Comparison of ENCODE assay signal across 20 cellular contexts in genomic region chr9:68502279-68502678, GRCh38. TPM values are rescaled to one million over a fixed set of nuclear protein-coding genes. Genes with fewer than 3 reads are reported as not detected.
DNase-seq lines count a peak whose midpoint lies in the region; ATAC-seq and TF ChIP-seq lines count a peak whose summit lies in the region.
"Had no signal": no experiment of that assay in that cellular context is flagged by ENCODE, and none has a peak within 500 bp of the region (broad histone marks: within the 10 kb centered on the region; RNA-seq: fewer than 3 reads in every experiment).

No MANE protein-coding gene starts in this region.

- no peak overlapping the region for H3K14ac ChIP-seq in trophoblast cell (ENCODE audit: low read length)

- H3K9me3 ChIP-seq in gastroesophageal sphincter (no peaks in the 10 kb centered on the region), trophoblast cell (ENCODE audit: insufficient read depth, low read depth, low read length) (no peaks in the 10 kb centered on the region), thoracic aorta (no peaks in the 10 kb centered on the region)
- H3K9me3 ChIP-seq: Peyer's patch had no signal

- peaks cover 1% of the 10 kb centered on the region for H3K79me2 ChIP-seq in trophoblast cell (ENCODE audit: control insufficient read depth, insufficient read depth, low read length, poor library complexity)

- H2BK120ac ChIP-seq in trophoblast cell (ENCODE audit: insufficient read depth, low read length, poor library complexity), result no peak overlapping the region

- H3K4me3 ChIP-seq in coronary artery (no peak overlapping the region), gastroesophageal sphincter (no peak overlapping the region), trophoblast cell (ENCODE audit: low read depth, low read length) (no peak overlapping the region), thoracic aorta (no peak overlapping the region)
- H3K4me3 ChIP-seq: BLaER1 treated with 17β-estradiol and CSF1 and Interleukin-3, amounts not matched to agents 10 nM and 100 nM; K562; Peyer's patch had no signal

- no peak overlapping the region for H2AFZ ChIP-seq in trophoblast cell (ENCODE audit: insufficient read depth, low read length, poor library complexity)

- H3K36me3 ChIP-seq in gastroesophageal sphincter (peaks cover 0 to 76% of the 10 kb centered on the region in 2 donors), trophoblast cell (ENCODE audit: control insufficient read depth in 1 of 2, insufficient read depth in 2 of 2, low read length in 2 of 2) (no peaks in the 10 kb centered on the region), thoracic aorta (no peaks in the 10 kb centered on the region)
- H3K36me3 ChIP-seq: BLaER1 treated with 17β-estradiol and CSF1 and Interleukin-3, amounts not matched to agents 10 nM and 100 nM had no signal

- H3K4me2 ChIP-seq in trophoblast cell (ENCODE audit: low read length), result no peak overlapping the region
- H3K4me2 ChIP-seq: BLaER1 treated with 17β-estradiol and CSF1 and Interleukin-3, amounts not matched to agents 10 nM and 100 nM had no signal

- no peak for ATAC-seq in gastroesophageal sphincter
- no peak for ATAC-seq in thoracic aorta (ENCODE audit: insufficient number of reproducible peaks, low FRiP score, low read depth)
- ATAC-seq: HCT116, K562 had no signal

- TF ChIP-seq CTCF in coronary artery (IDR thresholded peaks at IDR 0.05) (no peak), gastroesophageal sphincter (IDR thresholded peaks at IDR 0.05) (no peak), thoracic aorta (IDR thresholded peaks at IDR 0.05) (no peak)

- DNase-seq in coronary artery (ENCODE audit: low spot score) (no peak), trophoblast cell (no peak), thoracic aorta (ENCODE audit: low spot score) (no peak), activated T-cell treated with anti-CD3 and anti-CD28 coated beads for 4 hours (no peak), ureter (ENCODE audit: low spot score) (no peak), iPS-NIHi7 (ENCODE audit: extremely low spot score) (no peak)
- no peak for DNase-seq in activated naive CD4-positive, alpha-beta T cell treated with Interleukin-2 at 50 U/mL for 16 hours
- DNase-seq: CD8-positive, alpha-beta memory T cell; DMS53; GOT3; NCI-H1092 treated with DMSO at 0.1 percent for 48 hours; NCI-H146; NCI-H2029 treated with DMSO at 0.1 percent for 48 hours; NCI-H2171 treated with DMSO at 0.1 percent for 48 hours; NCI-H446; Peyer's patch had no signal

- peak overlapping the region; percentile 5 for H4K91ac ChIP-seq in trophoblast cell (ENCODE audit: low read depth, low read length)

- H3K27ac ChIP-seq in coronary artery (peak overlapping the region; percentile 91 to 93), gastroesophageal sphincter (peak overlapping the region; percentile 80 to 92 (median 86)), trophoblast cell (ENCODE audit: low read depth, low read length) (no peak overlapping the region), thoracic aorta (peak overlapping the region; percentile 94 to 95)
- H3K27ac ChIP-seq: BLaER1 treated with 17β-estradiol and CSF1 and Interleukin-3, amounts not matched to agents 10 nM and 100 nM had no signal

- no peak overlapping the region for H2BK12ac ChIP-seq in trophoblast cell (ENCODE audit: low read length)

- H3K23ac ChIP-seq in trophoblast cell (ENCODE audit: low read length), result no peak overlapping the region

- 60 to 81% methylated on average over 4 of the region's 4 CpGs for WGBS in gastroesophageal sphincter (ENCODE audit: low coverage in 1 of 2), 2 donors
- WGBS in trophoblast cell (ENCODE audit: extremely low coverage, insufficient coverage, insufficient read length), result no CpG with 5 or more reads among the region's 4 CpGs

- H3K9ac ChIP-seq in trophoblast cell (ENCODE audit: low read length), result no peak overlapping the region
- H3K9ac ChIP-seq: BLaER1 treated with 17β-estradiol and CSF1 and Interleukin-3, amounts not matched to agents 10 nM and 100 nM had no signal

- no peak overlapping the region for H2AK5ac ChIP-seq in trophoblast cell (ENCODE audit: low read length)

- H3K27me3 ChIP-seq in gastroesophageal sphincter (no peaks in the 10 kb centered on the region), trophoblast cell (ENCODE audit: insufficient read depth, low read length) (no peaks in the 10 kb centered on the region), thoracic aorta (replicated peaks; ENCODE audit: insufficient read depth) (no peaks in the 10 kb centered on the region)
- H3K27me3 ChIP-seq: BLaER1 treated with 17β-estradiol and CSF1 and Interleukin-3, amounts not matched to agents 10 nM and 100 nM; Peyer's patch had no signal

- no peak for TF ChIP-seq POLR2A in gastroesophageal sphincter (IDR thresholded peaks at IDR 0.05)

- no peak overlapping the region for H3K4ac ChIP-seq in trophoblast cell (ENCODE audit: low read depth, low read length)

- H3K18ac ChIP-seq in trophoblast cell (ENCODE audit: low read length), result no peak overlapping the region

- no peak overlapping the region for H4K8ac ChIP-seq in trophoblast cell (ENCODE audit: low read depth, low read length)

- TF ChIP-seq EP300 in gastroesophageal sphincter (IDR thresholded peaks at IDR 0.05), result no peak

- peaks cover 5% of the 10 kb centered on the region for H3K79me1 ChIP-seq in trophoblast cell (ENCODE audit: low read length)

- no peak overlapping the region for H2BK5ac ChIP-seq in trophoblast cell (ENCODE audit: low read depth, low read length, poor library complexity)

- H4K12ac ChIP-seq in trophoblast cell (ENCODE audit: low read depth, low read length), result no peak overlapping the region

- H3K4me1 ChIP-seq in gastroesophageal sphincter (peaks cover 11 to 86% (median 27%) of the 10 kb centered on the region in 3 donors), trophoblast cell (ENCODE audit: control insufficient read depth in 1 of 2, insufficient read depth in 2 of 2, low read length in 2 of 2) (peaks cover 5 to 9% of the 10 kb centered on the region in 2 experiments), thoracic aorta (ENCODE audit: control insufficient read depth in 1 of 2, low read depth in 2 of 2) (peaks cover 32 to 57% of the 10 kb centered on the region in 2 donors)

RNA-seq across cellular contexts. Expression of gene TMEM252, which starts 38.4 kb away (rescaled TPM):
- total RNA-seq in gastroesophageal sphincter (under 1 TPM in 1 of 4 donors, not detected in 3; 0.67 TPM), thoracic aorta (not detected), ureter (not detected)
- not detected in 2 replicates for polyA plus RNA-seq in trophoblast cell (2013)
- total RNA-seq: CD8-positive, alpha-beta memory T cell; K562 had no signal
- polyA plus RNA-seq: CD8-positive, alpha-beta memory T cell; K562 had no signal
